ENCODE assay signal across 8 cellular contexts in the genomic region with DNA sequence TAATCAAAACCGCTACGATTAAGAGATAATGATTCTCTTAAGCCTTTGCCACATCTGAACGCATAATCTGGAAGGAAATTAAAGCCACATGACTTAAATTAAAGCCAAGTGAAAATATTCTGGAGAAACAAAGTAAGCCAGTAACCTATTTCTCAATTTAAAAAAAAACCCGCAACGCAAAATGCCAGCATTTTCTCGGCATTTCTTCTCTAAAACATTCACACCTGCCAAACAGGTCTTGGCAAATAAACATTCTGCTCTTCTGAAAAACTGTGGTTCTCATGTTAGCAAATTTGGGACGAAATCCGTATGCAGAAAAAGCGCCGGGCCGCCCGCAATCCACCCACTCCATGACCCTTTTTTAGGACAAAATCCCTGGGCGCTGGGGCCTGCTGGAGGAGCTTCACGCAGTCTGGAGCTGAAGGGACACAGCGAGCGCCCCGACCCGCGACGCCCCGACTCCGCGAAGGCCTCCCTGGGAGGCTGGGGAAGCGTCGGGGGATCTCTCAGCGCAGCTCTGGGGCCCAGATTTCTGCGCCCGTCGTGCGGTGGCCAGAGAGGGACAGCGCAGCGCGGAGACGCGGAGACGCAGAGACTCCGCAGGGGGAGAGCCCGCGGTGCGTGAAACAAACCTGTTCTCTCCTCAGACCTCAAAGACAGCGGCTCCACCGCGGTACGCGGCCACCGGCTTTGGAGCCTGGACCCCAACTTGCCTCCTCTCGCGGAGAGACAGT. TPM values are rescaled to one million over a fixed set of nuclear protein-coding genes. Genes with fewer than 3 reads are reported as not detected.
DNase-seq lines count a peak whose midpoint lies in the region; ATAC-seq and TF ChIP-seq lines count a peak whose summit lies in the region.

No MANE protein-coding gene starts in this region.

- H4K20me1 ChIP-seq in hepatocyte (ENCODE audit: insufficient read depth, poor library complexity, severe bottlenecking), result peaks cover 49% of the 10 kb centered on the region

- no peak for TF ChIP-seq CTCF in hepatocyte (IDR thresholded peaks at IDR 0.05; ENCODE audit: poor library complexity)

- H3K9me2 ChIP-seq in hepatocyte (replicated peaks; ENCODE audit: insufficient read depth), result no peaks in the 10 kb centered on the region

- H3K27ac Mint-ChIP-seq in activated T-helper 17 cell treated with anti-CD3 and anti-CD28 coated beads, Interleukin-2, amount 50 U/mL, for 72 hours, result peak overlapping the region; percentile 99

- no peaks in the 10 kb centered on the region for H3K9me3 Mint-ChIP-seq in activated T-helper 17 cell treated with anti-CD3 and anti-CD28 coated beads, Interleukin-2, amount 50 U/mL, for 72 hours

- no peaks in the 10 kb centered on the region for H3K27me3 Mint-ChIP-seq in activated T-helper 17 cell treated with anti-CD3 and anti-CD28 coated beads, Interleukin-2, amount 50 U/mL, for 72 hours

- H3K4me1 Mint-ChIP-seq in activated T-helper 17 cell treated with anti-CD3 and anti-CD28 coated beads, Interleukin-2, amount 50 U/mL, for 72 hours, result peaks cover 38% of the 10 kb centered on the region

- 3% methylated on average over 48 of the region's 48 CpGs for WGBS in hepatocyte (ENCODE audit: low lambda C conversion rate, missing lambda C conversion rate)

- H3K9me3 ChIP-seq in hepatocyte (ENCODE audit: low read depth), result no peaks in the 10 kb centered on the region

- peaks cover 47% of the 10 kb centered on the region for H3K36me3 Mint-ChIP-seq in activated T-helper 17 cell treated with anti-CD3 and anti-CD28 coated beads, Interleukin-2, amount 50 U/mL, for 72 hours (ENCODE audit: low read depth)

- H3K4me1 ChIP-seq in hepatocyte (ENCODE audit: insufficient read depth), result peaks cover 24% of the 10 kb centered on the region

- DNase-seq in AG08395 (ENCODE audit: low spot score) (peak; percentile 39), hepatocyte (ENCODE audit: low spot score) (no peak), SW480 (ENCODE audit: low spot score) (no peak), NCI-H748 treated with DMSO at 0.1 percent for 48 hours (lab: John Stamatoyannopoulos, UW) (no peak)

- peak overlapping the region; percentile 69 for H2AFZ ChIP-seq in hepatocyte

- H3K79me2 ChIP-seq in hepatocyte, result peaks cover 69% of the 10 kb centered on the region

- peak overlapping the region; percentile 97 for H3K4me3 Mint-ChIP-seq in activated T-helper 17 cell treated with anti-CD3 and anti-CD28 coated beads, Interleukin-2, amount 50 U/mL, for 72 hours

- peak overlapping the region; percentile 30 for H3K4me3 ChIP-seq in hepatocyte
- peak overlapping the region; percentile 64 to 98 (median 90) for H3K4me3 ChIP-seq in skin epidermis

- H3K27me3 ChIP-seq in hepatocyte, result no peaks in the 10 kb centered on the region

- peak overlapping the region; percentile 78 for H3K4me2 ChIP-seq in hepatocyte

- H3K27ac ChIP-seq in hepatocyte (peak overlapping the region; percentile 89), skin epidermis (peak overlapping the region in 20 of 21 experiments; percentile 29 to 97 (median 90))

- ATAC-seq in GM19043 (IDR thresholded peaks at IDR 0.05; ENCODE audit: low read depth, unreplicated experiment), result peak; percentile 33
- peak; percentile 49 for ATAC-seq in HG03135 (IDR thresholded peaks at IDR 0.05; ENCODE audit: unreplicated experiment)
- ATAC-seq in activated T-helper 17 cell treated with anti-CD3 and anti-CD28 coated beads, Interleukin-2, amount 50 U/mL, for 72 hours (replicated peaks), result peak; percentile 51

- no peaks in the 10 kb centered on the region for H3K36me3 ChIP-seq in hepatocyte (replicated peaks; ENCODE audit: insufficient read depth, low read depth)

RNA-seq across cellular contexts. Expression of a gene that starts 0.5 kb away (rescaled TPM):
- total RNA-seq in activated T-helper 17 cell treated with anti-CD3 and anti-CD28 coated beads, Interleukin-2, amount 50 U/mL, for 72 hours, result 1 to 10 TPM; 5.1 to 6.2 TPM
- total RNA-seq in hepatocyte, result 16.2 and 19.8 TPM in 2 replicates
- 14.8 and 16.9 TPM in 2 replicates for polyA plus RNA-seq in hepatocyte

RNA-seq across cellular contexts. Expression of a gene that starts 0.6 kb away (rescaled TPM):
- 1,000 to 10,000 TPM; 2,157 to 2,530 TPM for total RNA-seq in activated T-helper 17 cell treated with anti-CD3 and anti-CD28 coated beads, Interleukin-2, amount 50 U/mL, for 72 hours
- 2,924 and 3,305 TPM in 2 replicates for total RNA-seq in hepatocyte
- 1,254 and 1,318 TPM in 2 replicates for polyA plus RNA-seq in hepatocyte

RNA-seq across cellular contexts. Expression of a gene that starts 28.8 kb away (rescaled TPM):
- total RNA-seq in activated T-helper 17 cell treated with anti-CD3 and anti-CD28 coated beads, Interleukin-2, amount 50 U/mL, for 72 hours, result 10 to 100 TPM; 10.6 to 15.9 TPM
- total RNA-seq in hepatocyte, result 16.9 and 18.3 TPM in 2 replicates
- polyA plus RNA-seq in hepatocyte, result 6.8 and 7.2 TPM in 2 replicates
